ENCODE assay signal across 8 cellular contexts in the genomic region with DNA sequence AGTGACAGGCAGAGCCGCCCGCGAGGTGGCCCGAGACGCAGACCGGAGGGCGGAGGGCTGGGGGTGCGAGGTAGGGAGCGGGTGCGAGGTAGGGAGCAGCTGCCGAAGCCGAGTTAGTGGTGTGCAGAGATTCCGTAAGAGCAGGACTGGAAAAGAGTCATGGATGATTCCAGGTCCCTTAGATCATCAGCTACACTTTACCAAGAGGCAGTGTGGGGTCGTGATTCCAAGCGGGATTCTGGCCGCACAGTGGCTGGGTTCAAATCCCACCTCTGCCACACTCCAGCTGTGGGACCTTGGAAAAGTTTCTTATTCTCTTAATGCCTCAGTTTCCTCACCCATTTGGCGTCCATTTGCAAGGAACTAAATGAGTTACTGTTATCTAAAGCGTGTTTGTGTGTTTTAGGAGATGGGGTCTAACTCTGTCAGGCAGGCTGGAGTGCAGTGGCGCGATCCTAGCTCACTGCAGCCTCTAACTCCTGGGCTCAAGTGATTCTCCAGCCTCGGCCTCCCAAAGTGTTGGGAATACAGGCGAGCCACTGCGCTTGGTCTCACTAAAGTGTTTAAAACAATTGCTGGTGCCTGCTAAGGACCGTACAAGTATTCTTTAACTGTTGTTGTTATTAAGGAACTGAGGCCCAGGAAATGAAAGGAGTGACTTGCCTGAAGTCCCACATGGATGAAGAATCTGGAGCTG. TPM values are rescaled to one million over a fixed set of nuclear protein-coding genes. Genes with fewer than 3 reads are reported as not detected.
DNase-seq lines count a peak whose midpoint lies in the region; ATAC-seq and FAIRE-seq lines count a peak whose summit lies in the region.

No MANE protein-coding gene starts in this region.

- peaks cover 55% of the 10 kb centered on the region for H3K79me2 ChIP-seq in GM23248 (ENCODE audit: insufficient read depth)

- H2AFZ ChIP-seq in GM23248, result peak overlapping the region; percentile 78

- no peaks in the 10 kb centered on the region for H3K9me3 Mint-ChIP-seq in activated CD4-positive, alpha-beta memory T cell treated with anti-CD3 and anti-CD28 coated beads for 36 hours

- FAIRE-seq in small intestine (lab: Jason Lieb, UNC), result no peak

- H3K9me2 ChIP-seq in GM23248 (ENCODE audit: insufficient read depth), result no peaks in the 10 kb centered on the region

- peaks cover 32% of the 10 kb centered on the region for H3K4me1 Mint-ChIP-seq in activated CD4-positive, alpha-beta memory T cell treated with anti-CD3 and anti-CD28 coated beads for 36 hours (ENCODE audit: low read depth)

- WGBS in GM23248 (ENCODE audit: low coverage in 1 of 2, low lambda C conversion rate in 2 of 2, missing lambda C conversion rate in 2 of 2), 2 experiments, result 22 to 27% methylated on average over 22 to 24 of the region's 24 CpGs
- no CpG with 5 or more reads among the region's 24 CpGs for WGBS in iPS DF 6.9 (ENCODE audit: insufficient coverage, insufficient read length)
- WGBS in small intestine, 3 donors, result 23 to 25% (median 24%) methylated on average over 23 to 24 of the region's 24 CpGs

- H3K9me3 ChIP-seq in GM23248 (ENCODE audit: low read depth), result no peaks in the 10 kb centered on the region
- no peaks in the 10 kb centered on the region for H3K9me3 ChIP-seq in iPS DF 6.9 (ENCODE audit: control insufficient read depth, insufficient read depth, low read length)
- no peaks in the 10 kb centered on the region for H3K9me3 ChIP-seq in small intestine (ENCODE audit: control insufficient read depth, low read depth)

- H3K4me3 ChIP-seq in GM23248 (peak overlapping the region; percentile 82), iPS DF 6.9 (ENCODE audit: low read length) (peak overlapping the region; percentile 54), small intestine (ENCODE audit: low read depth in 1 of 2, low read length in 2 of 2) (peak overlapping the region; percentile 81 to 86)

- POLR2A ChIA-PET in activated CD4-positive, alpha-beta memory T cell treated with anti-CD3 and anti-CD28 coated beads for 36 hours (lab: Charles Lee), result interaction anchor here (1.4 kb wide), 1 partner anchor 9 kb away, joined by 4 read pairs; no protein-coding TSS in a partner anchor

- H4K20me1 ChIP-seq in GM23248 (ENCODE audit: insufficient read depth), result no peaks in the 10 kb centered on the region

- in situ Hi-C loops in GM23248 (cut with MboI), result no loop called here

- peaks cover 5% of the 10 kb centered on the region; the same call in 1 of the 2 replicates for H3F3A ChIP-seq in GM23248 (ENCODE audit: insufficient read depth)

- ATAC-seq in GM18520 (IDR thresholded peaks at IDR 0.05; ENCODE audit: unreplicated experiment), result no peak

- H3K4me1 ChIP-seq in GM23248 (ENCODE audit: insufficient read depth) (peaks cover 6% of the 10 kb centered on the region; the same call in 1 of the 2 replicates), iPS DF 6.9 (ENCODE audit: control insufficient read depth, insufficient read depth, low read length) (peaks cover 2% of the 10 kb centered on the region; the same call in 1 of the 2 replicates), small intestine (ENCODE audit: control insufficient read depth in 2 of 2, insufficient read depth in 1 of 2, low read depth in 1 of 2, low read length in 1 of 2) (no peaks in the 10 kb centered on the region)

- H3K27ac Mint-ChIP-seq in activated CD4-positive, alpha-beta memory T cell treated with anti-CD3 and anti-CD28 coated beads for 36 hours, result peak overlapping the region; percentile 97

- peaks cover 1% of the 10 kb centered on the region for H3K36me3 Mint-ChIP-seq in activated CD4-positive, alpha-beta memory T cell treated with anti-CD3 and anti-CD28 coated beads for 36 hours

- intact Hi-C loops in activated CD4-positive, alpha-beta memory T cell treated with anti-CD3 and anti-CD28 coated beads for 36 hours (cut with micrococcal nuclease), result loop anchor here (2.0 to 10.0 kb wide), 2 partner anchors 219 to 857 kb away; partner anchors contain the start of genes AGK and MKRN1

- H3K4me3 Mint-ChIP-seq in activated CD4-positive, alpha-beta memory T cell treated with anti-CD3 and anti-CD28 coated beads for 36 hours, result peak overlapping the region; percentile 95

- H3K27ac ChIP-seq in GM23248, result peak overlapping the region; percentile 87
- no peak overlapping the region for H3K27ac ChIP-seq in iPS DF 6.9 (ENCODE audit: low read length)
- peak overlapping the region; percentile 88 to 99 for H3K27ac ChIP-seq in small intestine (ENCODE audit: low read depth in 1 of 2, low read length in 1 of 2)

- H3K27me3 Mint-ChIP-seq in activated CD4-positive, alpha-beta memory T cell treated with anti-CD3 and anti-CD28 coated beads for 36 hours, result no peaks in the 10 kb centered on the region

- H3K27me3 ChIP-seq in GM23248 (replicated peaks; ENCODE audit: insufficient read depth), result no peaks in the 10 kb centered on the region
- no peaks in the 10 kb centered on the region for H3K27me3 ChIP-seq in iPS DF 6.9 (ENCODE audit: control insufficient read depth, insufficient read depth, low read length)
- H3K27me3 ChIP-seq in small intestine (ENCODE audit: control insufficient read depth in 2 of 2, insufficient read depth in 2 of 2, low read length in 2 of 2), result no peaks in the 10 kb centered on the region

- peak overlapping the region; percentile 85 for H3K4me2 ChIP-seq in GM23248 (ENCODE audit: unreplicated experiment)

- H3K9ac ChIP-seq in GM23248, result peak overlapping the region; percentile 90

- DNase-seq in GM23248, result peak; percentile 81
- no peak for DNase-seq in activated CD4-positive, alpha-beta memory T cell treated with anti-CD3 and anti-CD28 coated beads for 36 hours
- DNase-seq in iPS DF 6.9 (ENCODE audit: low read depth, low spot score), result no peak
- DNase-seq in small intestine, result no peak
- DNase-seq in SKM-1 treated with dmso at 0.1 percent for 144 hours (lab: John Stamatoyannopoulos, UW; ENCODE audit: unreplicated experiment), result no peak
- DNase-seq in NCI-H510A (lab: John Stamatoyannopoulos, UW), result no peak
- DNase-seq in GOT3 (lab: John Stamatoyannopoulos, UW), result no peak

- no peaks in the 10 kb centered on the region for H3K36me3 ChIP-seq in GM23248 (ENCODE audit: low read depth)
- H3K36me3 ChIP-seq in iPS DF 6.9 (ENCODE audit: control insufficient read depth, insufficient read depth, low read length), result no peaks in the 10 kb centered on the region
- no peaks in the 10 kb centered on the region for H3K36me3 ChIP-seq in small intestine (ENCODE audit: control insufficient read depth in 2 of 2, insufficient read depth in 2 of 2, low read length in 2 of 2)

- CTCF ChIA-PET in activated CD4-positive, alpha-beta memory T cell treated with anti-CD3 and anti-CD28 coated beads for 36 hours (lab: Charles Lee), result interaction anchor here (0.7 to 1.0 kb wide), 3 partner anchors 19 to 178 kb away, joined by 3 read pairs; no protein-coding TSS in a partner anchor

RNA-seq across cellular contexts. Expression of gene NDUFB2, which starts 1.1 kb away (rescaled TPM):
- 236 and 324 TPM in 2 replicates for total RNA-seq in GM23248 (2014; rRNA removed; shearing (Covaris generic))
- polyA plus RNA-seq in GM23248 (2016; fragmentation: Nextera tagmentation; extraction: Ambion mirVana) (411 and 432 TPM in 2 replicates), small intestine (100 to 1,000 TPM; 456 to 779 (median 501) TPM)
- total RNA-seq in activated CD4-positive, alpha-beta memory T cell treated with anti-CD3 and anti-CD28 coated beads for 36 hours, result 100 to 1,000 TPM; 171 to 183 TPM

RNA-seq across cellular contexts. Expression of gene ADCK2, which starts 24.9 kb away (rescaled TPM):
- total RNA-seq in GM23248 (2014; rRNA removed; shearing (Covaris generic)), result 27.1 and 29.0 TPM in 2 replicates
- polyA plus RNA-seq in GM23248 (2016; fragmentation: Nextera tagmentation; extraction: Ambion mirVana), result 9.1 and 10.0 TPM in 2 replicates
- total RNA-seq in activated CD4-positive, alpha-beta memory T cell treated with anti-CD3 and anti-CD28 coated beads for 36 hours, result 10 to 100 TPM; 24.2 to 24.4 TPM
- 10 to 100 TPM in 1 of 3 donors, 1 to 10 TPM in 2; 7.6 to 20.1 (median 8.7) TPM for polyA plus RNA-seq in small intestine

RNA-seq across cellular contexts. Expression of gene DENND2A, which starts 57.0 kb away (rescaled TPM):
- 2.2 and 2.4 TPM in 2 replicates for total RNA-seq in GM23248 (2014; rRNA removed; shearing (Covaris generic))
- 0.78 and 1.6 TPM in 2 replicates for polyA plus RNA-seq in GM23248 (2016; fragmentation: Nextera tagmentation; extraction: Ambion mirVana)
- total RNA-seq in activated CD4-positive, alpha-beta memory T cell treated with anti-CD3 and anti-CD28 coated beads for 36 hours, result not detected
- 1 to 10 TPM in 2 of 3 donors, not detected in 1; 3.0 to 5.7 TPM for polyA plus RNA-seq in small intestine
